8 cellular contexts compared by ENCODE assay signal in the genomic region with DNA sequence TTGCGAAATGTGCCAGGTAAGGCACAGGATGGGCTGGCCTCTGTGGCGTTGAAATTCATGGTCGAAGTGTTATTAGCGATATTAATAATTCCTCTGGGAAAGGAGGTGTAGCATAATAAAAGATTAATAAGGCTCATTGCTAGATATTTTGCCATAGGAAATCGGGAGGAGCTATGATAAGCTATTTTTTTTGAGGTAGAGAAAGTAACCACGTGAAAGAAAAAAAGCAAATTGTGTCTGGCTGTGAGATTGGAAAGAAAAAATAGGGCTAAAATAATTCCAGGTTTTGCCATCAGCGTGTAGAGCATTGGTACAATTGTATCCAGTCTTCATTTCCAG. TPM values are rescaled to one million over a fixed set of nuclear protein-coding genes. Genes with fewer than 3 reads are reported as not detected.
A peak's percentile ranks its signal among the peaks of the same experiment; 100 is the strongest.
DNase-seq lines count a peak whose midpoint lies in the region; ATAC-seq and TF ChIP-seq lines count a peak whose summit lies in the region.

No MANE protein-coding gene starts in this region.

- no peaks in the 10 kb centered on the region for H3K27me3 ChIP-seq in left ventricle myocardium inferior (ENCODE audit: low read depth)
- H3K27me3 ChIP-seq in mucosa of stomach (ENCODE audit: control insufficient read depth, insufficient read depth, low read length): peaks cover 7% of the 10 kb centered on the region
- no peaks in the 10 kb centered on the region for H3K27me3 ChIP-seq in uterus

- H3K9ac ChIP-seq in mucosa of stomach (ENCODE audit: low read length): peak overlapping the region; percentile 67

- H3K4me1 ChIP-seq in left ventricle myocardium inferior (peaks cover 27% of the 10 kb centered on the region), mucosa of stomach (ENCODE audit: control insufficient read depth, insufficient read depth, low read length) (peaks cover 15% of the 10 kb centered on the region), uterus (no peaks in the 10 kb centered on the region)

- DNase-seq in left ventricle myocardium inferior (no peak), Right ventricle myocardium superior (no peak), uterus (no peak), NCI-H69 (lab: John Stamatoyannopoulos, UW) (no peak), T-helper 9 cell (no peak)
- no peak for DNase-seq in central memory CD8-positive, alpha-beta T cell (ENCODE audit: low spot score in 2 of 2)

- H3K27ac Mint-ChIP-seq in central memory CD8-positive, alpha-beta T cell (ENCODE audit: low read depth): peak overlapping the region; percentile 13

- no peaks in the 10 kb centered on the region for H3K9me3 Mint-ChIP-seq in central memory CD8-positive, alpha-beta T cell

- intact Hi-C loops in left ventricle myocardium inferior (cut with micrococcal nuclease) (loop anchor here (5.0 kb wide), 1 partner anchor 260 kb away; no protein-coding TSS in a partner anchor), Right ventricle myocardium superior (cut with DNase I) (loop anchor here (5.0 kb wide), 1 partner anchor 265 kb away; no protein-coding TSS in a partner anchor), uterus (cut with DNase I; ENCODE audit: low total_unique reads) (loop anchor here (10.0 kb wide), 1 partner anchor 262 kb away; no protein-coding TSS in a partner anchor)

- peak overlapping the region; percentile 92 for H3K4me3 ChIP-seq in left ventricle myocardium inferior
- peak overlapping the region; percentile 40 for H3K4me3 ChIP-seq in mucosa of stomach (ENCODE audit: low read length)
- H3K4me3 ChIP-seq in uterus: peak overlapping the region; percentile 93 to 94

- H3K9me3 ChIP-seq in left ventricle myocardium inferior (replicated peaks) (no peaks in the 10 kb centered on the region), mucosa of stomach (ENCODE audit: control insufficient read depth, low read length) (no peaks in the 10 kb centered on the region), uterus (no peaks in the 10 kb centered on the region)

- ATAC-seq in Right ventricle myocardium superior (ENCODE audit: poor library complexity): no peak
- ATAC-seq in central memory CD8-positive, alpha-beta T cell (replicated peaks; ENCODE audit: extremely low read depth, poor library complexity, severe bottlenecking): no peak
- ATAC-seq in GM21447 (IDR thresholded peaks at IDR 0.05; ENCODE audit: unreplicated experiment): no peak

- peaks cover 25% of the 10 kb centered on the region for H3K4me1 Mint-ChIP-seq in central memory CD8-positive, alpha-beta T cell

- H3K27me3 Mint-ChIP-seq in central memory CD8-positive, alpha-beta T cell: peaks cover 6% of the 10 kb centered on the region

- H3K27ac ChIP-seq in left ventricle myocardium inferior (replicated peaks) (no peak overlapping the region), uterus (peak overlapping the region in 1 of 2 donors; percentile 83)

- peak overlapping the region; percentile 75 for H3K4me3 Mint-ChIP-seq in central memory CD8-positive, alpha-beta T cell

- TF ChIP-seq CTCF in left ventricle myocardium inferior (IDR thresholded peaks at IDR 0.05; ENCODE audit: borderline replicate concordance) (no peak), uterus (IDR thresholded peaks at IDR 0.05) (no peak)

- TF ChIP-seq POLR2A in uterus (IDR thresholded peaks at IDR 0.05): no peak

- H3K36me3 Mint-ChIP-seq in central memory CD8-positive, alpha-beta T cell (ENCODE audit: insufficient read depth): peaks cover 6% of the 10 kb centered on the region

- H3K36me3 ChIP-seq in left ventricle myocardium inferior (no peaks in the 10 kb centered on the region), mucosa of stomach (ENCODE audit: control insufficient read depth, insufficient read depth, low read length) (no peaks in the 10 kb centered on the region), uterus (no peaks in the 10 kb centered on the region)

RNA-seq across cellular contexts. Expression of a gene that starts 1.0 kb away (rescaled TPM):
- 9.0 TPM for total RNA-seq in left ventricle myocardium inferior
- 6.4 TPM for total RNA-seq in Right ventricle myocardium superior
- 10 to 100 TPM in 3 of 4 donors, 1 to 10 TPM in 1; 7.9 to 48.8 (median 25.1) TPM for total RNA-seq in uterus

Comparison
In these comparisons a context has a peak if more than half of its experiments do, and no peak if none do; other contexts are left out.
1. H3K4me3 ChIP-seq: peak in every context shown above with its lines; median percentile 94 in uterus; 92 in left ventricle myocardium inferior; 40 in mucosa of stomach.